Comparison of ENCODE assay signal across 2 cellular contexts in the genomic region with DNA sequence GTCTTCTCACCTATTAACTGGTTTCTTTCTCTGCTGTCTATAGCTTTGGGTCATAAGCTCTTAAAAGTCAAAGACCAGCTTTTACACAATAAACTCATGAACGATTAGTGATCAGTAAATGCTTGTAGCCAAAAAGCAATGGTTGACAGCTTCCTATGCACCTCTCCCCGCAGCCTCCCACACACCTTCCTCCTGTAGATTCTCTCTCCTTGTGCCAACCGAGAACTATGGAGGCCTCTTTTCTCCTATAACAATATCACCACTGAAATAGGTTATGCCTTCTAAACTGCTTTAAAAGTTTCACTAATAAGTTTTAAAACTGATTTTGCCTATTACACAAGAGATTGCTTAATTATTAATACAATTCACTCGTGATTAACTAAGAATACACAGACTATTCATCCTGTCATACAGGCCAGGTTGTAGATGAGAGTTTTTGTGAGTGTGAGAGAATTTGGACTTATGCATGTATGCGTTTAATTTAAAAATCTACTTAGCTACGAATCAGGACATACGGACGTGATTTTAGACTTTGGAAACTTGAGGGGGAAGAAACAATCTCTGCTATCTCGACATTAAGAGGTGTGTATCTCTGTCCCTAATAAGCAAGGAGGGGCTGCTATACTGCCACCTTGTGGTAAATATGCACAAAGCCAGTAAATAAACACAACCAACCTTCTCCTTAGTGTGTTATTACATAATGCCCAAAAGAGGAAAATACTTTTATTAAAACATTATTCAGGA.
TF ChIP-seq lines count a peak whose summit lies in the region.

No MANE protein-coding gene starts in this region.

TF ChIP-seq in IMR-90, 13 proteins besides CTCF, POLR2A, EP300 and RAD21:
- TF ChIP-seq SMC3 (IDR thresholded peaks at IDR 0.05; ENCODE audit: low read depth, low read length) = peak; percentile 40
- TF ChIP-seq, protein P1, sequence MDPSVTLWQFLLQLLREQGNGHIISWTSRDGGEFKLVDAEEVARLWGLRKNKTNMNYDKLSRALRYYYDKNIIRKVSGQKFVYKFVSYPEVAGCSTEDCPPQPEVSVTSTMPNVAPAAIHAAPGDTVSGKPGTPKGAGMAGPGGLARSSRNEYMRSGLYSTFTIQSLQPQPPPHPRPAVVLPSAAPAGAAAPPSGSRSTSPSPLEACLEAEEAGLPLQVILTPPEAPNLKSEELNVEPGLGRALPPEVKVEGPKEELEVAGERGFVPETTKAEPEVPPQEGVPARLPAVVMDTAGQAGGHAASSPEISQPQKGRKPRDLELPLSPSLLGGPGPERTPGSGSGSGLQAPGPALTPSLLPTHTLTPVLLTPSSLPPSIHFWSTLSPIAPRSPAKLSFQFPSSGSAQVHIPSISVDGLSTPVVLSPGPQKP (IDR thresholded peaks at IDR 0.05; ENCODE audit: borderline replicate concordance, low read depth, low read length) = no peak

TF ChIP-seq in SK-N-SH, 30 proteins besides CTCF, POLR2A, EP300 and RAD21:
- TF ChIP-seq, protein P2, sequence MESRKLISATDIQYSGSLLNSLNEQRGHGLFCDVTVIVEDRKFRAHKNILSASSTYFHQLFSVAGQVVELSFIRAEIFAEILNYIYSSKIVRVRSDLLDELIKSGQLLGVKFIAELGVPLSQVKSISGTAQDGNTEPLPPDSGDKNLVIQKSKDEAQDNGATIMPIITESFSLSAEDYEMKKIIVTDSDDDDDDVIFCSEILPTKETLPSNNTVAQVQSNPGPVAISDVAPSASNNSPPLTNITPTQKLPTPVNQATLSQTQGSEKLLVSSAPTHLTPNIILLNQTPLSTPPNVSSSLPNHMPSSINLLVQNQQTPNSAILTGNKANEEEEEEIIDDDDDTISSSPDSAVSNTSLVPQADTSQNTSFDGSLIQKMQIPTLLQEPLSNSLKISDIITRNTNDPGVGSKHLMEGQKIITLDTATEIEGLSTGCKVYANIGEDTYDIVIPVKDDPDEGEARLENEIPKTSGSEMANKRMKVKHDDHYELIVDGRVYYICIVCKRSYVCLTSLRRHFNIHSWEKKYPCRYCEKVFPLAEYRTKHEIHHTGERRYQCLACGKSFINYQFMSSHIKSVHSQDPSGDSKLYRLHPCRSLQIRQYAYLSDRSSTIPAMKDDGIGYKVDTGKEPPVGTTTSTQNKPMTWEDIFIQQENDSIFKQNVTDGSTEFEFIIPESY (IDR thresholded peaks at IDR 0.05; ENCODE audit: borderline replicate concordance, low read depth) = no peak
- peak; percentile 62 for TF ChIP-seq SMC3 (IDR thresholded peaks at IDR 0.05; ENCODE audit: low read depth, low read length)
